10 cellular contexts compared by ENCODE assay signal in genomic region chr5:127519527-127519926, GRCh38. TPM values are rescaled to one million over a fixed set of nuclear protein-coding genes. Genes with fewer than 3 reads are reported as not detected.
A peak's percentile ranks its signal among the peaks of the same experiment; 100 is the strongest.
DNase-seq lines count a peak whose midpoint lies in the region; ATAC-seq, FAIRE-seq and TF ChIP-seq lines count a peak whose summit lies in the region.
"Had no signal": no experiment of that assay in that cellular context is flagged by ENCODE, and none has a peak within 500 bp of the region (broad histone marks: within the 10 kb centered on the region; RNA-seq: fewer than 3 reads in every experiment).

No MANE protein-coding gene starts in this region.

- peaks cover 60% of the 10 kb centered on the region for H3K79me2 ChIP-seq in HCT116 (ENCODE audit: insufficient read depth, low read length)
- peaks cover 71% of the 10 kb centered on the region for H3K79me2 ChIP-seq in astrocyte (ENCODE audit: insufficient read depth, low read length)

- POLR2A ChIA-PET in HCT116 (lab: Charles Lee) = no interaction called here
- POLR2A ChIA-PET in naive thymus-derived CD4-positive, alpha-beta T cell (lab: Charles Lee) = interaction anchor here (0.6 kb wide), 1 partner anchor 1057 kb away, joined by 3 read pairs; no protein-coding TSS in a partner anchor

- H3K9me3 ChIP-seq in BLaER1 treated with 17β-estradiol and CSF1 and Interleukin-3, amounts not matched to agents 10 nM and 100 nM (replicated peaks in 1 of 11) = peaks cover 23 to 35% (median 28%) of the 10 kb centered on the region in 11 experiments
- H3K9me3 ChIP-seq in HCT116 (ENCODE audit: control insufficient read depth in 1 of 2, insufficient read depth in 1 of 2, low read depth in 1 of 2, low read length in 2 of 2) (no peaks in the 10 kb centered on the region), astrocyte (ENCODE audit: insufficient read depth, low read depth, low read length) (peaks cover 5% of the 10 kb centered on the region)
- peaks cover 0 to 8% (median 0%) of the 10 kb centered on the region in 3 experiments for H3K9me3 ChIP-seq in naive thymus-derived CD4-positive, alpha-beta T cell (ENCODE audit: control insufficient read depth in 2 of 3, low read length in 3 of 3)

- BruUV-seq in HCT116 (replicated peaks; lab: Mats Ljungman, UMichigan) = no TSS peak

- peaks cover 20% of the 10 kb centered on the region for H3K36me3 Mint-ChIP-seq in astrocyte (ENCODE audit: low read depth, unreplicated experiment)
- H3K36me3 Mint-ChIP-seq in naive thymus-derived CD4-positive, alpha-beta T cell = peaks cover 21 to 38% (median 33%) of the 10 kb centered on the region in 5 donors

- H3K4me1 Mint-ChIP-seq in astrocyte (ENCODE audit: low read depth, unreplicated experiment) = peaks cover 13% of the 10 kb centered on the region
- H3K4me1 Mint-ChIP-seq in naive thymus-derived CD4-positive, alpha-beta T cell = peaks cover 26 to 51% (median 38%) of the 10 kb centered on the region in 7 donors

- FAIRE-seq in astrocyte (lab: Jason Lieb, UNC) = no peak

- CTCF ChIA-PET in HCT116 (lab: Charles Lee) = no interaction called here
- CTCF ChIA-PET in naive thymus-derived CD4-positive, alpha-beta T cell (lab: Charles Lee) = no interaction called here

- peaks cover 6% of the 10 kb centered on the region for H3K9me3 Mint-ChIP-seq in astrocyte (ENCODE audit: unreplicated experiment)
- peaks cover 0 to 12% (median 11%) of the 10 kb centered on the region in 11 donors for H3K9me3 Mint-ChIP-seq in naive thymus-derived CD4-positive, alpha-beta T cell

- no peaks in the 10 kb centered on the region for H3K27me3 Mint-ChIP-seq in astrocyte (ENCODE audit: low read depth, unreplicated experiment)
- H3K27me3 Mint-ChIP-seq in naive thymus-derived CD4-positive, alpha-beta T cell = peaks cover 0 to 5% (median 1%) of the 10 kb centered on the region in 5 donors

- no peak overlapping the region for H3K27ac Mint-ChIP-seq in astrocyte (ENCODE audit: unreplicated experiment)
- H3K27ac Mint-ChIP-seq in naive thymus-derived CD4-positive, alpha-beta T cell = peak overlapping the region in 3 of 9 donors; percentile 6 to 22 (median 17)

- H2AFZ ChIP-seq in HCT116 (ENCODE audit: low read depth, low read length, poor library complexity, severe bottlenecking) (no peak overlapping the region), astrocyte (ENCODE audit: low read depth, low read length) (no peak overlapping the region)

- peak overlapping the region in 5 of 10 experiments; percentile 0 to 98 (median 95); a peak in 7 of 20 replicates for H3K4me3 ChIP-seq in BLaER1 treated with 17β-estradiol and CSF1 and Interleukin-3, amounts not matched to agents 10 nM and 100 nM
- H3K4me3 ChIP-seq in HCT116 (replicated peaks in 1 of 2; ENCODE audit: low read depth in 1 of 2, low read length in 2 of 2) (no peak overlapping the region), astrocyte (ENCODE audit: insufficient read depth, low read depth, low read length) (no peak overlapping the region)
- no peak overlapping the region for H3K4me3 ChIP-seq in naive thymus-derived CD4-positive, alpha-beta T cell (ENCODE audit: low read length)
- H3K4me3 ChIP-seq: SJSA1 had no signal

- RAD21 ChIA-PET in HCT116 (lab: Charles Lee; ENCODE audit: low non-redundant PET in 1 of 2, low total read pairs in 2 of 2, uncharacterized antibody in 2 of 2, unreplicated experiment in 2 of 2) = no interaction called here

- no peak for TF ChIP-seq CTCF in HCT116 (IDR thresholded peaks at IDR 0.05 in 2 of 3, conservative IDR thresholded peaks at IDR 0.05 in 1 of 3; ENCODE audit: borderline replicate concordance in 1 of 3, insufficient read depth in 1 of 3, low read depth in 2 of 3, low read length in 2 of 3)
- no peak for TF ChIP-seq CTCF in astrocyte (IDR thresholded peaks at IDR 0.05; ENCODE audit: insufficient read depth, low read depth, low read length)

- H3K4me3 Mint-ChIP-seq in astrocyte (ENCODE audit: unreplicated experiment) = peak overlapping the region; percentile 95
- H3K4me3 Mint-ChIP-seq in naive thymus-derived CD4-positive, alpha-beta T cell = peak overlapping the region; percentile 52 to 92 (median 76)

- no peaks in the 10 kb centered on the region for H3K27me3 ChIP-seq in BLaER1 treated with 17β-estradiol and CSF1 and Interleukin-3, amounts not matched to agents 10 nM and 100 nM
- H3K27me3 ChIP-seq in HCT116 (ENCODE audit: insufficient read depth, low read length) (no peaks in the 10 kb centered on the region), astrocyte (ENCODE audit: insufficient read depth, low read length) (no peaks in the 10 kb centered on the region)
- H3K27me3 ChIP-seq in naive thymus-derived CD4-positive, alpha-beta T cell (ENCODE audit: control insufficient read depth in 2 of 2, insufficient read depth in 2 of 2, low read length in 2 of 2) = no peaks in the 10 kb centered on the region
- H3K27me3 ChIP-seq: SJSA1 had no signal

- intact Hi-C loops in HCT116 (cut with micrococcal nuclease) = no loop called here
- intact Hi-C loops in naive thymus-derived CD4-positive, alpha-beta T cell (cut with micrococcal nuclease) = loop anchor here (2.0 to 10.0 kb wide), 7 partner anchors 291 to 1575 kb away; partner anchors contain the start of genes ISOC1 (in 1 of the 2), MARCHF3 (in 1 of the 2) and PHAX (in 1 of the 2)

- H3K36me3 ChIP-seq in BLaER1 treated with 17β-estradiol and CSF1 and Interleukin-3, amounts not matched to agents 10 nM and 100 nM = peaks cover 53 to 57% (median 54%) of the 10 kb centered on the region in 11 experiments
- H3K36me3 ChIP-seq in HCT116 (ENCODE audit: control insufficient read depth in 1 of 2, insufficient read depth in 2 of 2, low read length in 2 of 2) = peaks cover 2 to 7% of the 10 kb centered on the region in 2 experiments; a peak in 3 of 4 replicates
- H3K36me3 ChIP-seq in astrocyte (ENCODE audit: insufficient read depth, low read length) = peaks cover 10% of the 10 kb centered on the region
- peaks cover 0 to 18% (median 2%) of the 10 kb centered on the region in 3 experiments for H3K36me3 ChIP-seq in naive thymus-derived CD4-positive, alpha-beta T cell (ENCODE audit: control insufficient read depth in 2 of 3, insufficient read depth in 3 of 3, low read length in 3 of 3)

- no peaks in the 10 kb centered on the region for H3K9me2 ChIP-seq in HCT116 (ENCODE audit: insufficient read depth)

- peaks cover 0 to 54% (median 19%) of the 10 kb centered on the region in 11 experiments; a peak in 12 of 22 replicates for H4K20me1 ChIP-seq in BLaER1 treated with 17β-estradiol and CSF1 and Interleukin-3, amounts not matched to agents 10 nM and 100 nM
- H4K20me1 ChIP-seq in HCT116 (ENCODE audit: insufficient read depth) = no peaks in the 10 kb centered on the region
- H4K20me1 ChIP-seq in astrocyte (ENCODE audit: insufficient read depth, low read length) = peaks cover 56% of the 10 kb centered on the region

- no peak for ATAC-seq in HCT116
- ATAC-seq in naive thymus-derived CD4-positive, alpha-beta T cell = no peak
- ATAC-seq in GM21723 (IDR thresholded peaks at IDR 0.05; ENCODE audit: unreplicated experiment) = no peak

- peak overlapping the region in 1 of 11 experiments; percentile 88; a peak in 1 of 22 replicates for H3K9ac ChIP-seq in BLaER1 treated with 17β-estradiol and CSF1 and Interleukin-3, amounts not matched to agents 10 nM and 100 nM
- H3K9ac ChIP-seq in HCT116 (ENCODE audit: low read length) (no peak overlapping the region), astrocyte (ENCODE audit: low read length) (no peak overlapping the region)

- TF ChIP-seq RAD21 in HCT116 (IDR thresholded peaks at IDR 0.05; ENCODE audit: low read depth) = no peak

- H3K27ac ChIP-seq in BLaER1 treated with 17β-estradiol and CSF1 and Interleukin-3, amounts not matched to agents 10 nM and 100 nM = no peak overlapping the region
- H3K27ac ChIP-seq in HCT116 (ENCODE audit: low read depth, low read length) (no peak overlapping the region), astrocyte (ENCODE audit: low read depth, low read length) (no peak overlapping the region)
- no peak overlapping the region for H3K27ac ChIP-seq in naive thymus-derived CD4-positive, alpha-beta T cell (ENCODE audit: low read depth, low read length)
- H3K27ac ChIP-seq: SJSA1 had no signal

- DNase-seq in HCT116 (ENCODE audit: low read depth, low spot score) (no peak), astrocyte (ENCODE audit: low read depth) (no peak), middle frontal gyrus (ENCODE audit: extremely low spot score, low spot score) (no peak), NCI-H1930 (lab: John Stamatoyannopoulos, UW) (no peak)
- DNase-seq in naive thymus-derived CD4-positive, alpha-beta T cell = no peak
- DNase-seq: DMS53, NCI-H226 had no signal

- TF ChIP-seq POLR2A in HCT116 (IDR thresholded peaks at IDR 0.05; ENCODE audit: borderline replicate concordance, extremely low read depth, insufficient read depth, insufficient read length) = no peak

- peak overlapping the region; percentile 77 to 92 (median 82) for H3K4me2 ChIP-seq in BLaER1 treated with 17β-estradiol and CSF1 and Interleukin-3, amounts not matched to agents 10 nM and 100 nM
- H3K4me2 ChIP-seq in HCT116 (ENCODE audit: low read length) (peak overlapping the region; percentile 90; the same call in 1 of the 2 replicates), astrocyte (ENCODE audit: low read length) (peak overlapping the region; percentile 88)

- peaks cover 11 to 18% (median 15%) of the 10 kb centered on the region in 10 experiments for H3K4me1 ChIP-seq in BLaER1 treated with 17β-estradiol and CSF1 and Interleukin-3, amounts not matched to agents 10 nM and 100 nM
- H3K4me1 ChIP-seq in HCT116 (ENCODE audit: control insufficient read depth in 1 of 2, insufficient read depth in 2 of 2, low read length in 2 of 2) = peaks cover 9 to 13% of the 10 kb centered on the region in 2 experiments; a peak in 3 of 4 replicates
- peaks cover 6% of the 10 kb centered on the region for H3K4me1 ChIP-seq in astrocyte (ENCODE audit: insufficient read depth, low read length)
- peaks cover 0 to 18% of the 10 kb centered on the region in 2 donors for H3K4me1 ChIP-seq in naive thymus-derived CD4-positive, alpha-beta T cell (ENCODE audit: control insufficient read depth in 2 of 2, insufficient read depth in 2 of 2, low read length in 2 of 2)

TF ChIP-seq in HCT116, 20 proteins besides CTCF, POLR2A, EP300 and RAD21 (continues in another document):
- TF ChIP-seq SIN3A (IDR thresholded peaks at IDR 0.05; ENCODE audit: low read depth) (no peak), CEBPB (IDR thresholded peaks at IDR 0.05; ENCODE audit: low read depth) (no peak), ZNF274 (IDR thresholded peaks at IDR 0.05; ENCODE audit: low read depth, low read length) (no peak), ELF1 (IDR thresholded peaks at IDR 0.05; ENCODE audit: borderline replicate concordance, low read depth) (no peak), TCF7L2 (IDR thresholded peaks at IDR 0.05; ENCODE audit: borderline replicate concordance, extremely low read depth, insufficient read depth, insufficient read length) (no peak), JUND (IDR thresholded peaks at IDR 0.05) (no peak)
- TF ChIP-seq, protein P1, sequence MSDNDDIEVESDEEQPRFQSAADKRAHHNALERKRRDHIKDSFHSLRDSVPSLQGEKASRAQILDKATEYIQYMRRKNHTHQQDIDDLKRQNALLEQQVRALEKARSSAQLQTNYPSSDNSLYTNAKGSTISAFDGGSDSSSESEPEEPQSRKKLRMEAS (IDR thresholded peaks at IDR 0.05) = no peak

RNA-seq across cellular contexts. Expression of gene PRRC1, which starts 2.1 kb away (rescaled TPM):
- total RNA-seq in HCT116 (2021; ENCODE audit: unreplicated experiment) = 53.2 TPM
- polyA plus RNA-seq in HCT116 (2012) = 25.2 and 30.3 TPM in 2 replicates
- 131 and 141 TPM in 2 replicates for total RNA-seq in astrocyte
- 10 to 100 TPM; 34.6 to 56.6 (median 49.4) TPM for total RNA-seq in naive thymus-derived CD4-positive, alpha-beta T cell
- polyA plus RNA-seq in naive thymus-derived CD4-positive, alpha-beta T cell = 10 to 100 TPM; 39.5 to 41.4 TPM
